ENCODE assay signal across 18 cellular contexts in genomic region chr1:177943999-177944672, GRCh38. TPM values are rescaled to one million over a fixed set of nuclear protein-coding genes. Genes with fewer than 3 reads are reported as not detected.
DNase-seq lines count a peak whose midpoint lies in the region; ATAC-seq and TF ChIP-seq lines count a peak whose summit lies in the region.
"Had no signal": no experiment of that assay in that cellular context is flagged by ENCODE, and none has a peak within 500 bp of the region (broad histone marks: within the 10 kb centered on the region; RNA-seq: fewer than 3 reads in every experiment).

No MANE protein-coding gene starts in this region.

- BruUV-seq in MCF 10A (replicated peaks; lab: Mats Ljungman, UMichigan), result no TSS peak
- BruUV-seq in mammary epithelial cell (replicated peaks; lab: Mats Ljungman, UMichigan), result no TSS peak

- no peak overlapping the region for H2AFZ ChIP-seq in mammary epithelial cell (ENCODE audit: low read depth, low read length)
- H2AFZ ChIP-seq: GM23248 had no signal

- H3K9me3 ChIP-seq in mammary epithelial cell (replicated peaks; ENCODE audit: insufficient read depth, low read length) (no peaks in the 10 kb centered on the region), vagina (no peaks in the 10 kb centered on the region), SJCRH30 (replicated peaks) (no peaks in the 10 kb centered on the region)
- H3K9me3 ChIP-seq: BE2C had no signal

- no peaks in the 10 kb centered on the region for H3K79me2 ChIP-seq in mammary epithelial cell (ENCODE audit: insufficient read depth, low read length)

- H3K27ac ChIP-seq in mammary epithelial cell (ENCODE audit: insufficient read depth, low read depth, low read length) (no peak overlapping the region), vagina (peak overlapping the region; percentile 24), SJCRH30 (no peak overlapping the region)
- H3K27ac ChIP-seq: GM23248 had no signal

- ATAC-seq in omental fat pad (ENCODE audit: low FRiP score) (peak; percentile 57), HG02763 (IDR thresholded peaks at IDR 0.05; ENCODE audit: unreplicated experiment) (no peak)
- ATAC-seq: K562, PC-3 had no signal

- peaks cover 6% of the 10 kb centered on the region for H3K4me1 Mint-ChIP-seq in MCF 10A (ENCODE audit: insufficient read depth, unreplicated experiment)

- H3K36me3 ChIP-seq in mammary epithelial cell (ENCODE audit: insufficient read depth, low read length), result no peaks in the 10 kb centered on the region
- no peaks in the 10 kb centered on the region for H3K36me3 ChIP-seq in vagina
- no peaks in the 10 kb centered on the region for H3K36me3 ChIP-seq in SJCRH30
- H3K36me3 ChIP-seq: BE2C had no signal

- H3K4me2 ChIP-seq in mammary epithelial cell (ENCODE audit: insufficient read depth, low read depth, low read length), result no peak overlapping the region

- intact Hi-C loops in MCF 10A (cut with micrococcal nuclease) (loop anchor here (10.0 kb wide), 1 partner anchor 1379 kb away; no protein-coding TSS in a partner anchor), mammary epithelial cell (cut with micrococcal nuclease) (loop anchor here (10.0 kb wide), 2 partner anchors 689 to 1389 kb away; no protein-coding TSS in a partner anchor), vagina (cut with DNase I) (no loop called here)

- CTCF ChIA-PET in MCF 10A (lab: Yijun Ruan, JAX), result interaction anchor here (0.5 to 10.5 kb wide), 24 partner anchors 8 to 1384 kb away, joined by 3 to 280 read pairs (median 4); partner anchors contain the start of gene ASTN1
- CTCF ChIA-PET in mammary epithelial cell (lab: Charles Lee; ENCODE audit: low non-redundant PET), result no interaction called here
- CTCF ChIA-PET in GM10248 (lab: Yijun Ruan, JAX), result interaction anchor here (0.7 to 5.8 kb wide), 5 partner anchors 9 to 1384 kb away, joined by 3 to 30 read pairs (median 4); no protein-coding TSS in a partner anchor

- dilution Hi-C loops in mammary epithelial cell (cut with HindIII; ENCODE audit: low sequenced_read_pairs), result no loop called here

- no peak overlapping the region for H3K9ac ChIP-seq in mammary epithelial cell (ENCODE audit: insufficient read depth, low read length)
- H3K9ac ChIP-seq: GM23248 had no signal

- no peaks in the 10 kb centered on the region for H3K27me3 ChIP-seq in mammary epithelial cell (ENCODE audit: insufficient read depth, low read length)
- no peaks in the 10 kb centered on the region for H3K27me3 ChIP-seq in vagina
- H3K27me3 ChIP-seq in SJCRH30, result 0 out of 2 replicates have a peak, but pooled peaks cover 7% of the 10 kb centered on the region
- H3K27me3 ChIP-seq: BE2C had no signal

- no peaks in the 10 kb centered on the region for H3K36me3 Mint-ChIP-seq in MCF 10A (ENCODE audit: insufficient read depth, unreplicated experiment)

- H3K27ac Mint-ChIP-seq in MCF 10A (ENCODE audit: low read depth, unreplicated experiment), result peak overlapping the region; percentile 1
- H3K27ac Mint-ChIP-seq: CD4-positive, alpha-beta T cell had no signal

- H3K4me3 Mint-ChIP-seq in MCF 10A (ENCODE audit: unreplicated experiment), result no peak overlapping the region
- H3K4me3 Mint-ChIP-seq: CD4-positive, alpha-beta T cell had no signal

- TF ChIP-seq CTCF in MCF 10A (IDR thresholded peaks at IDR 0.05; ENCODE audit: unreplicated experiment), result no peak
- TF ChIP-seq CTCF in mammary epithelial cell (conservative IDR thresholded peaks at IDR 0.05 in 1 of 2, IDR thresholded peaks at IDR 0.05 in 1 of 2; ENCODE audit: extremely low read depth in 1 of 2, insufficient read depth in 1 of 2, low read depth in 1 of 2, low read length in 2 of 2), result no peak
- TF ChIP-seq CTCF in omental fat pad (IDR thresholded peaks at IDR 0.05), result no peak
- no peak for TF ChIP-seq CTCF in vagina (IDR thresholded peaks at IDR 0.05)
- no peak for TF ChIP-seq CTCF in GM10248 (IDR thresholded peaks at IDR 0.05; ENCODE audit: control extremely low read depth, extremely low read depth, low read depth, missing control alignments)

- H3K4me3 ChIP-seq in mammary epithelial cell (replicated peaks in 1 of 3; ENCODE audit: insufficient read depth in 1 of 3, low read depth in 2 of 3, low read length in 3 of 3) (no peak overlapping the region), vagina (no peak overlapping the region), SJCRH30 (no peak overlapping the region)
- H3K4me3 ChIP-seq: GM23248, K562 had no signal

- H3K27me3 Mint-ChIP-seq in MCF 10A (ENCODE audit: insufficient read depth, unreplicated experiment), result no peaks in the 10 kb centered on the region

- no peaks in the 10 kb centered on the region for H4K20me1 ChIP-seq in mammary epithelial cell (ENCODE audit: insufficient read depth, low read length)

- whole genome bisulfite sequencing in mammary epithelial cell (ENCODE audit: low coverage, missing lambda C conversion rate), result 75% methylated on average over 13 of the region's 16 CpGs

- POLR2A ChIA-PET in MCF 10A (lab: Yijun Ruan, JAX) (interaction anchor here (0.6 kb wide), 1 partner anchor 206 kb away, joined by 4 read pairs; no protein-coding TSS in a partner anchor), GM10248 (lab: Yijun Ruan, JAX) (no interaction called here)

- in situ Hi-C loops in mammary epithelial cell (cut with MboI; ENCODE audit: low sequenced_read_pairs in 2 of 2), result loop anchor here (10.0 kb wide), 1 partner anchor 1049 kb away; no protein-coding TSS in a partner anchor

- no peaks in the 10 kb centered on the region for H3K9me3 Mint-ChIP-seq in MCF 10A (ENCODE audit: unreplicated experiment)
- H3K9me3 Mint-ChIP-seq: CD4-positive, alpha-beta T cell had no signal

- H3K4me1 ChIP-seq in mammary epithelial cell (ENCODE audit: insufficient read depth, low read length), result peaks cover 9% of the 10 kb centered on the region
- H3K4me1 ChIP-seq in vagina, result peaks cover 13% of the 10 kb centered on the region
- no peaks in the 10 kb centered on the region for H3K4me1 ChIP-seq in SJCRH30
- H3K4me1 ChIP-seq: BE2C had no signal

- DNase-seq in MCF 10A (ENCODE audit: unreplicated experiment), result no peak
- DNase-seq in mammary epithelial cell, result no peak
- DNase-seq in globus pallidus (ENCODE audit: low spot score), result peak; percentile 24
- no peak for DNase-seq in omental fat pad (ENCODE audit: low spot score)
- DNase-seq in vagina (ENCODE audit: extremely low spot score in 2 of 2), result no peak
- DNase-seq in GM10248 (ENCODE audit: extremely low spot score), result no peak
- no peak for DNase-seq in SJCRH30
- DNase-seq: 8988T; BE2C; CD4-positive, alpha-beta T cell; GM23248; MV-4-11; NCI-H1417; NCI-H1930; NCI-H748 treated with DMSO at 0.1 percent for 48 hours; PC-3 had no signal

- TF ChIP-seq POLR2A in vagina (IDR thresholded peaks at IDR 0.05), result no peak

RNA-seq across cellular contexts. Expression of gene SEC16B, which starts 25.7 kb away (rescaled TPM):
- total RNA-seq in MCF 10A (2022), result not detected in 2 replicates
- total RNA-seq in mammary epithelial cell, result under 1 TPM in 1 of 2 donors, not detected in 1; 0.83 TPM
- polyA plus RNA-seq in mammary epithelial cell, result 0.99 TPM
- polyA minus RNA-seq in mammary epithelial cell, result 0.93 TPM
- 1 to 10 TPM in 3 of 4 donors, under 1 TPM in 1; 0.56 to 7.7 (median 1.6) TPM for total RNA-seq in omental fat pad
- 1.7 TPM for total RNA-seq in vagina
- total RNA-seq in SJCRH30 (2014; rRNA removed; shearing (Covaris generic)), result 0.04 and 0.08 TPM in 2 replicates
- total RNA-seq: CD4-positive, alpha-beta T cell; K562 had no signal
- polyA plus RNA-seq: K562 had no signal
